30 cellular contexts compared by ENCODE assay signal in the genomic region with DNA sequence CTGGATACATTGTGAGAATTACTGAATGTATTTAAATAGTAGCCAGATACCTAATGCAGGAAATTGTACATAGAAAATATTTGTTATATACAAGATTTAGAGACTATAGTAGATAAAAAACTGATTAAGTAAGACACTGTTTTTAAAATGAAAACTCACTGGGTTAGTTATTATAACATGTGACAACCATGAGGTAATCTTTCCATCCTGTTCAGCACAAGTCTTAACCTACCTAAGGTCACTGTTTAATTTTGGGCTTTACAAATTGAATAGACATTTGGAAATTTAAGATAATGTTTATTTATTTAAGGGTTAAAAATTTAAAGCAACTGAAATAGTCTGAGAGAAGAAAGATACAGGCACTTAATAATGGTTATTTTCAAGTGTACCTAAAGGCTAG.
"Had no signal": no experiment of that assay in that cellular context is flagged by ENCODE, and none has a peak within 500 bp of the region (broad histone marks: within the 10 kb centered on the region; RNA-seq: fewer than 3 reads in every experiment).

No MANE protein-coding gene starts in this region.

- H3K27me3 Mint-ChIP-seq: naive thymus-derived CD4-positive, alpha-beta T cell; natural killer cell treated with Interleukin-12 subunit alpha and Interleukin-12 subunit beta and Interleukin-15 and Interleukin-18, amount 100 ng/mL, for 72 hours; stimulated activated naive CD8-positive, alpha-beta T cell treated with anti-CD3 and anti-CD28 coated beads, Interleukin-15, Interleukin-2, amounts not matched to agents 100 ng/mL and 50 ng/mL, for 24 hours had no signal

- H3K27ac Mint-ChIP-seq: natural killer cell treated with Interleukin-12 subunit alpha and Interleukin-12 subunit beta and Interleukin-15 and Interleukin-18, amount 100 ng/mL, for 72 hours; stimulated activated effector memory CD8-positive, alpha-beta T cell treated with anti-CD3 and anti-CD28 coated beads, Interleukin-12 subunit alpha, Interleukin-12 subunit beta, amount 100 ng/mL, for 72 hours; stimulated activated naive CD8-positive, alpha-beta T cell treated with anti-CD3 and anti-CD28 coated beads, Interleukin-15, Interleukin-2, amounts not matched to agents 100 ng/mL and 50 ng/mL, for 24 hours had no signal

- H3K27me3 ChIP-seq: heart right ventricle, pancreas, suprapubic skin, tibial artery, upper lobe of right lung had no signal

- H3K9me3 Mint-ChIP-seq: naive thymus-derived CD4-positive, alpha-beta T cell; natural killer cell treated with Interleukin-12 subunit alpha and Interleukin-12 subunit beta and Interleukin-15 and Interleukin-18, amount 100 ng/mL, for 72 hours; neural crest cell; stimulated activated effector memory CD8-positive, alpha-beta T cell treated with anti-CD3 and anti-CD28 coated beads, Interleukin-12 subunit alpha, Interleukin-12 subunit beta, amount 100 ng/mL, for 72 hours had no signal

- H3K4me3 ChIP-seq: heart right ventricle, left ventricle myocardium inferior, lung, mucosa of descending colon, pancreas, psoas muscle, skin epidermis, suprapubic skin, thoracic aorta, tibial artery, upper lobe of right lung had no signal

- DNase-seq: heart right ventricle; hippocampal formation; islet precursor cell; left ventricle myocardium inferior; midbrain; mucosa of descending colon; naive thymus-derived CD4-positive, alpha-beta T cell; nucleus accumbens; pancreas; posterior cingulate gyrus; psoas muscle; retina; right cardiac atrium; stimulated activated CD4-positive, alpha-beta T cell treated with anti-CD3 and anti-CD28 coated beads, Interleukin-12 subunit alpha, Interleukin-12 subunit beta, amount 100 ng/mL, for 4 hours; stimulated activated CD4-positive, alpha-beta T cell treated with anti-CD3 and anti-CD28 coated beads, Interleukin-15, amount 100 ng/mL, for 24 hours; stimulated activated CD4-positive, alpha-beta T cell treated with anti-CD3 and anti-CD28 coated beads, Interleukin-4, amount 100 ng/mL, for 24 hours; stimulated activated naive CD4-positive, alpha-beta T cell; tibial artery; trophoblast cell; upper lobe of right lung had no signal

- H3K36me3 ChIP-seq: pancreas, thoracic aorta had no signal

- ATAC-seq: heart right ventricle; mucosa of descending colon; naive thymus-derived CD4-positive, alpha-beta T cell; natural killer cell treated with Interleukin-12 subunit alpha and Interleukin-12 subunit beta and Interleukin-15 and Interleukin-18, amount 100 ng/mL, for 72 hours; psoas muscle; right cardiac atrium; sciatic nerve; stimulated activated effector memory CD8-positive, alpha-beta T cell treated with anti-CD3 and anti-CD28 coated beads, Interleukin-12 subunit alpha, Interleukin-12 subunit beta, amount 100 ng/mL, for 72 hours; upper lobe of right lung had no signal

- H3K9me3 ChIP-seq: heart right ventricle, left ventricle myocardium inferior, mucosa of descending colon, pancreas, psoas muscle, suprapubic skin, thoracic aorta, tibial artery, upper lobe of right lung had no signal

- H3K4me1 ChIP-seq: left ventricle myocardium inferior, psoas muscle, upper lobe of right lung had no signal

- FAIRE-seq: pancreas, urothelium cell line had no signal

- H3K4me3 Mint-ChIP-seq: naive thymus-derived CD4-positive, alpha-beta T cell; natural killer cell treated with Interleukin-12 subunit alpha and Interleukin-12 subunit beta and Interleukin-15 and Interleukin-18, amount 100 ng/mL, for 72 hours; neural crest cell; stimulated activated effector memory CD8-positive, alpha-beta T cell treated with anti-CD3 and anti-CD28 coated beads, Interleukin-12 subunit alpha, Interleukin-12 subunit beta, amount 100 ng/mL, for 72 hours; stimulated activated naive CD8-positive, alpha-beta T cell treated with anti-CD3 and anti-CD28 coated beads, Interleukin-15, Interleukin-2, amounts not matched to agents 100 ng/mL and 50 ng/mL, for 24 hours had no signal

- H3K27ac ChIP-seq: heart right ventricle, left ventricle myocardium inferior, pancreas, psoas muscle, skin epidermis, suprapubic skin, thoracic aorta, tibial artery, upper lobe of right lung had no signal
